In genomic region chr4:84069119-84069518, GRCh38 we compare ENCODE assay signal across 28 cellular contexts.
"Had no signal": no experiment of that assay in that cellular context is flagged by ENCODE, and none has a peak within 500 bp of the region (broad histone marks: within the 10 kb centered on the region; RNA-seq: fewer than 3 reads in every experiment).

No MANE protein-coding gene starts in this region.

- H3K27me3 ChIP-seq: stomach, suprapubic skin, testis, thyroid gland, tibial artery, tibial nerve, transverse colon, upper lobe of left lung, upper lobe of right lung, uterus, vagina had no signal

- H3K4me1 Mint-ChIP-seq: stimulated activated effector memory CD8-positive, alpha-beta T cell treated with anti-CD3 and anti-CD28 coated beads, Interleukin-12 subunit alpha, Interleukin-12 subunit beta, amount 100 ng/mL, for 72 hours; stimulated activated memory B cell treated with anti-CD40 and anti-IgM and Interleukin-4, amounts not matched to agents 10 μg/mL and 1 μg/mL and 100 μg/mL, for 72 hours; stimulated activated naive B cell treated with anti-CD40 and anti-IgM and Interleukin-4, amounts not matched to agents 10 μg/mL and 1 μg/mL and 100 μg/mL, for 72 hours; stimulated activated naive CD8-positive, alpha-beta T cell treated with anti-CD3 and anti-CD28 coated beads, Interleukin-15, amount 100 ng/mL, for 72 hours had no signal

- H3K4me1 ChIP-seq: stomach, suprapubic skin, testis, thyroid gland, tibial artery, tibial nerve, transverse colon, upper lobe of left lung, upper lobe of right lung, uterus, vagina had no signal

- DNase-seq: stimulated activated CD4-positive, alpha-beta T cell treated with anti-CD3 and anti-CD28 coated beads, Interleukin-2, amount 100 ng/mL, for 48 hours; stimulated activated CD4-positive, alpha-beta T cell treated with anti-CD3 and anti-CD28 coated beads, Interleukin-4, amount 100 ng/mL, for 1 hour; stimulated activated CD4-positive, alpha-beta T cell treated with anti-CD3 and anti-CD28 coated beads, Interleukin-4, amount 100 ng/mL, for 24 hours; stimulated activated CD4-positive, alpha-beta T cell treated with anti-CD3 and anti-CD28 coated beads, Interleukin-4, amount 100 ng/mL, for 4 hours; stimulated activated CD8-positive, alpha-beta memory T cell treated with anti-CD3 and anti-CD28 coated beads, Interleukin-4, amount 100 ng/mL, for 48 hours; stimulated activated naive B cell treated with anti-CD40 and anti-IgM and Interleukin-4, amounts not matched to agents 10 μg/mL and 1 μg/mL and 100 μg/mL, for 72 hours; stimulated activated naive CD4-positive, alpha-beta T cell; stimulated activated naive CD4-positive, alpha-beta T cell treated with Interleukin-2 at 50 U/mL for 16 hours; stimulated activated naive CD8-positive, alpha-beta T cell treated with anti-CD3 and anti-CD28 coated beads, Interleukin-15, amount 100 ng/mL, for 72 hours; stimulated activated naive CD8-positive, alpha-beta T cell treated with anti-CD3 and anti-CD28 coated beads, Interleukin-15, Interleukin-2, amounts not matched to agents 100 U/mL and 50 U/mL, for 24 hours; stomach; substantia nigra; testis; thyroid gland; tibial artery; transverse colon; trophoblast cell; upper lobe of left lung; upper lobe of right lung; uterus had no signal

- H3K27ac Mint-ChIP-seq: stimulated activated effector memory CD8-positive, alpha-beta T cell treated with anti-CD3 and anti-CD28 coated beads, Interleukin-12 subunit alpha, Interleukin-12 subunit beta, amount 100 ng/mL, for 72 hours; stimulated activated memory B cell treated with anti-CD40 and anti-IgM and Interleukin-4, amounts not matched to agents 10 μg/mL and 1 μg/mL and 100 μg/mL, for 72 hours; stimulated activated naive B cell treated with anti-CD40 and anti-IgM and Interleukin-4, amounts not matched to agents 10 μg/mL and 1 μg/mL and 100 μg/mL, for 72 hours; stimulated activated naive CD8-positive, alpha-beta T cell treated with anti-CD3 and anti-CD28 coated beads, Interleukin-15, amount 100 ng/mL, for 72 hours; stimulated activated naive CD8-positive, alpha-beta T cell treated with anti-CD3 and anti-CD28 coated beads, Interleukin-15, Interleukin-2, amounts not matched to agents 100 ng/mL and 50 ng/mL, for 24 hours; type B pancreatic cell had no signal

- H3K36me3 ChIP-seq: stomach, suprapubic skin, thoracic aorta, thyroid gland, tibial artery, tibial nerve, transverse colon, upper lobe of left lung, upper lobe of right lung, uterus, vagina had no signal

- H3K36me3 Mint-ChIP-seq: stimulated activated effector memory CD8-positive, alpha-beta T cell treated with anti-CD3 and anti-CD28 coated beads, Interleukin-12 subunit alpha, Interleukin-12 subunit beta, amount 100 ng/mL, for 72 hours; stimulated activated memory B cell treated with anti-CD40 and anti-IgM and Interleukin-4, amounts not matched to agents 10 μg/mL and 1 μg/mL and 100 μg/mL, for 72 hours; stimulated activated naive B cell treated with anti-CD40 and anti-IgM and Interleukin-4, amounts not matched to agents 10 μg/mL and 1 μg/mL and 100 μg/mL, for 72 hours; type B pancreatic cell had no signal

- H3K9me3 Mint-ChIP-seq: stimulated activated naive CD8-positive, alpha-beta T cell treated with anti-CD3 and anti-CD28 coated beads, Interleukin-15, Interleukin-2, amounts not matched to agents 100 ng/mL and 50 ng/mL, for 24 hours had no signal

- H3K27ac ChIP-seq: stomach, suprapubic skin, testis, thoracic aorta, thyroid gland, tibial artery, tibial nerve, transverse colon, upper lobe of left lung, upper lobe of right lung, uterus, vagina had no signal

- H3K4me3 Mint-ChIP-seq: stimulated activated effector memory CD8-positive, alpha-beta T cell treated with anti-CD3 and anti-CD28 coated beads, Interleukin-12 subunit alpha, Interleukin-12 subunit beta, amount 100 ng/mL, for 72 hours; stimulated activated memory B cell treated with anti-CD40 and anti-IgM and Interleukin-4, amounts not matched to agents 10 μg/mL and 1 μg/mL and 100 μg/mL, for 72 hours; stimulated activated naive B cell treated with anti-CD40 and anti-IgM and Interleukin-4, amounts not matched to agents 10 μg/mL and 1 μg/mL and 100 μg/mL, for 72 hours; stimulated activated naive CD8-positive, alpha-beta T cell treated with anti-CD3 and anti-CD28 coated beads, Interleukin-15, amount 100 ng/mL, for 72 hours; stimulated activated naive CD8-positive, alpha-beta T cell treated with anti-CD3 and anti-CD28 coated beads, Interleukin-15, Interleukin-2, amounts not matched to agents 100 ng/mL and 50 ng/mL, for 24 hours; type B pancreatic cell had no signal

- H3K27me3 Mint-ChIP-seq: stimulated activated memory B cell treated with anti-CD40 and anti-IgM and Interleukin-4, amounts not matched to agents 10 μg/mL and 1 μg/mL and 100 μg/mL, for 72 hours had no signal

- H3K9me3 ChIP-seq: stomach, suprapubic skin, testis, thoracic aorta, thyroid gland, tibial artery, tibial nerve, transverse colon, upper lobe of left lung, upper lobe of right lung, uterus, vagina had no signal

- H3K4me3 ChIP-seq: stomach, suprapubic skin, testis, thoracic aorta, thyroid gland, tibial artery, tibial nerve, transverse colon, upper lobe of left lung, upper lobe of right lung, uterus, vagina had no signal
